ENCODE assay signal across 8 cellular contexts in genomic region chr16:66961065-66961744, GRCh38. TPM values are rescaled to one million over a fixed set of nuclear protein-coding genes. Genes with fewer than 3 reads are reported as not detected.
DNase-seq lines count a peak whose midpoint lies in the region; ATAC-seq and TF ChIP-seq lines count a peak whose summit lies in the region.

CES3 (plus strand) TSS chr16:66961266; CDS start chr16:66961308, 42 bp downstream.

- H3K36me3 ChIP-seq in mesendoderm (ENCODE audit: control insufficient read depth, insufficient read depth, low read length): no peaks in the 10 kb centered on the region

- no peak within 1 kb of the TSS for H3K4ac ChIP-seq in mesendoderm (ENCODE audit: low read depth, low read length)

- no peak within 1 kb of the TSS for H3K4me3 ChIP-seq in mesendoderm (ENCODE audit: low read length)

- no peak within 1 kb of the TSS for H2AK5ac ChIP-seq in mesendoderm (ENCODE audit: low read length)

- no peak within 1 kb of the TSS for H3K18ac ChIP-seq in mesendoderm (ENCODE audit: low read length)

- no peaks in the 10 kb centered on the region for H3K79me1 ChIP-seq in mesendoderm (ENCODE audit: low read length)

- peak within 1 kb of the TSS; percentile 56 for H3K4me3 Mint-ChIP-seq in activated B cell treated with CpG ODN at 0.5 μM for 24 hours

- no peaks in the 10 kb centered on the region for H3K4me1 ChIP-seq in mesendoderm (ENCODE audit: control insufficient read depth, low read depth, low read length)

- no peak within 1 kb of the TSS for H4K8ac ChIP-seq in mesendoderm (ENCODE audit: low read depth, low read length)

- no peak within 1 kb of the TSS for H2BK15ac ChIP-seq in mesendoderm (replicated peaks; ENCODE audit: low read depth)

- H3K9me3 Mint-ChIP-seq in activated B cell treated with CpG ODN at 0.5 μM for 24 hours: no peaks in the 10 kb centered on the region

- H3K4me2 ChIP-seq in mesendoderm (ENCODE audit: low read length): no peak within 1 kb of the TSS

- H3K4me1 Mint-ChIP-seq in activated B cell treated with CpG ODN at 0.5 μM for 24 hours: peaks cover 14% of the 10 kb centered on the region

- no peak within 1 kb of the TSS for H3K27ac ChIP-seq in mesendoderm (ENCODE audit: low read depth, low read length)

- no peaks in the 10 kb centered on the region for H3K36me3 Mint-ChIP-seq in activated B cell treated with CpG ODN at 0.5 μM for 24 hours (ENCODE audit: low read depth)

- H2BK5ac ChIP-seq in mesendoderm (ENCODE audit: low read length): no peak within 1 kb of the TSS

- H3K9ac ChIP-seq in mesendoderm (ENCODE audit: low read length): peak within 1 kb of the TSS; percentile 41

- CTCF ChIA-PET in activated B cell treated with CpG ODN at 0.5 μM for 24 hours (lab: Charles Lee): interaction anchor here (0.9 to 1.5 kb wide), 6 partner anchors 9 to 224 kb away, joined by 3 to 5 read pairs (median 4); no protein-coding TSS in a partner anchor

- peak within 1 kb of the TSS; percentile 73 for H3K56ac ChIP-seq in mesendoderm (ENCODE audit: low read length)

- no peaks in the 10 kb centered on the region for H3K27me3 ChIP-seq in mesendoderm (ENCODE audit: insufficient read depth, low read length, poor library complexity)

- intact Hi-C loops in activated B cell treated with CpG ODN at 0.5 μM for 24 hours (cut with micrococcal nuclease): no loop called here

- ATAC-seq in HG02885 (IDR thresholded peaks at IDR 0.05; ENCODE audit: poor library complexity, unreplicated experiment): peak; percentile 65
- ATAC-seq in activated B cell treated with CpG ODN at 0.5 μM for 24 hours (ENCODE audit: low read depth): peak; percentile 80

- H3K23ac ChIP-seq in mesendoderm (ENCODE audit: low read length): no peak within 1 kb of the TSS

- no peak within 1 kb of the TSS for H2BK120ac ChIP-seq in mesendoderm (ENCODE audit: low read depth, low read length)

- no peak within 1 kb of the TSS for H4K5ac ChIP-seq in mesendoderm (ENCODE audit: low read length)

- TF ChIP-seq CTCF in activated B cell treated with CpG ODN at 0.5 μM for 24 hours (IDR thresholded peaks at IDR 0.05): no peak

- DNase-seq in activated T-cell treated with anti-CD3 and anti-CD28 coated beads for 1 hour (ENCODE audit: low read depth): peak; percentile 38
- DNase-seq in activated T-cell treated with anti-CD3 and anti-CD28 coated beads for 4 hours: no peak
- peak; percentile 83 for DNase-seq in NCI-H2227 (lab: John Stamatoyannopoulos, UW; ENCODE audit: unreplicated experiment)
- peak; percentile 26 for DNase-seq in activated B cell treated with CpG ODN at 0.5 μM for 24 hours
- peak; percentile 2 for DNase-seq in effector CD8-positive, alpha-beta T cell (lab: John Stamatoyannopoulos, UW)
- DNase-seq in mesendoderm: peak; percentile 94
- peak; percentile 50 for DNase-seq in stimulated activated naive CD4-positive, alpha-beta T cell treated with Interleukin-2 at 50 U/mL for 16 hours (lab: John Stamatoyannopoulos, UW)

- H3K27me3 Mint-ChIP-seq in activated B cell treated with CpG ODN at 0.5 μM for 24 hours: no peaks in the 10 kb centered on the region

- no peaks in the 10 kb centered on the region for H3K79me2 ChIP-seq in mesendoderm (ENCODE audit: control insufficient read depth, insufficient read depth, low read length)

- peak within 1 kb of the TSS; percentile 81 for H3K27ac Mint-ChIP-seq in activated B cell treated with CpG ODN at 0.5 μM for 24 hours

- POLR2A ChIA-PET in activated B cell treated with CpG ODN at 0.5 μM for 24 hours (lab: Charles Lee): no interaction called here

- no CpG with 5 or more reads among the region's 16 CpGs for WGBS in mesendoderm (ENCODE audit: extremely low coverage, insufficient coverage, low lambda C conversion rate)

RNA-seq across cellular contexts. Expression of gene CES3, which starts in this region (rescaled TPM):
- total RNA-seq in activated B cell treated with CpG ODN at 0.5 μM for 24 hours: 0.29 and 0.61 TPM in 2 replicates
- polyA plus RNA-seq in mesendoderm (2013, experiment 1 of 2): 0.46 TPM
- polyA plus RNA-seq in mesendoderm (2013, experiment 2 of 2): 0.42 TPM

Comparison
In these comparisons a context has a peak if more than half of its experiments do, and no peak if none do; other contexts are left out.
1. Peak in DNase-seq and ATAC-seq in activated B cell treated with CpG ODN at 0.5 μM for 24 hours; RNA of the gene not detected or under 1 TPM.